Comparison of ENCODE assay signal across 11 cellular contexts in the genomic region with DNA sequence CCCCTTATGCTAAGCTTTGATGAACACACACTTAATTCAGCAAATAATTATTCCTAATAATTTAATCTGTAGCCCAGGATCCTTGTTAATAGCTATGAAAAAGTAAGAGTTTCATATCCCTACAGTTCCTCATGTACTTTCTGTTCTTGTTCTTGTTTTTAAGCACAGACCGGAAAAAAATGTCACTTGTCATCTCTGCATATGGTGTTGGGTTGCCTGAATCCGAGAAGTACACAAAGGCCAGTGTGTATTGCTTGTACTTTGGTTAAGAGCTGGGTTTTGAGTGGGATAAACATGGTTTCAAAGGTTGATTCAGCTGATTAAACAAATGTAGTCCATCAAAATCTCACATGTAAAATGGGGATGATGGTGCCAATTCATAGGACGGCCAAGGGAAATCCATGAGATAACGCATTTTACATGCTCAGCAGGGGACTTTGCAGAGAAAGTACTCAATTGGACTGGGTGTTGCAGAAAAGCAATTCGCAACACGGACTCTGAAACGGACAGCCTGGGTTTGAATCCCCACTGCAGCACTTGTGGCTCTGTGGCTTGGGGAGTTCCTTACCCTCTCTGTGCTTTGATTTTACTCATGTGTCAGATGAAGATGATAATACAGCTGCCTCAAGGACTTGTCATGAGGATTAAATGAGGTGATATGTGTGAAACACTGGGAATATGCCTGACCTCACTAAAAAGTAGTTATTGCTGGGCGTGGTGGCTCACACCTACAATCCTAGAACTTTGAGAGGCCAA.
DNase-seq lines count a peak whose midpoint lies in the region; ATAC-seq and TF ChIP-seq lines count a peak whose summit lies in the region.
"Had no signal": no experiment of that assay in that cellular context is flagged by ENCODE, and none has a peak within 500 bp of the region (broad histone marks: within the 10 kb centered on the region; RNA-seq: fewer than 3 reads in every experiment).

No MANE protein-coding gene starts in this region.

- peak in 1 of 4 donors; percentile 5 for TF ChIP-seq POLR2A in upper lobe of left lung (IDR thresholded peaks at IDR 0.05)

- DNase-seq in SHP77 (lab: John Stamatoyannopoulos, UW) (peak; percentile 2 to 4), SHP77 treated with DMSO at 0.1 percent for 48 hours (lab: John Stamatoyannopoulos, UW) (no peak), medulla oblongata (ENCODE audit: extremely low spot score) (peak; percentile 71), upper lobe of left lung (no peak), dedifferentiated amniotic fluid mesenchymal stem cell (ENCODE audit: extremely low spot score) (no peak), AG20443 (ENCODE audit: low spot score) (no peak), MM.1S (no peak)
- DNase-seq: activated CD4-positive, alpha-beta T cell treated with anti-CD3 and anti-CD28 coated beads for 4 hours; NCI-H187 had no signal

- no peaks in the 10 kb centered on the region for H4K20me1 ChIP-seq in OCI-LY3 (ENCODE audit: insufficient read depth, low read length)
- H4K20me1 ChIP-seq in MM.1S (ENCODE audit: insufficient read depth, low read length) = no peaks in the 10 kb centered on the region

- H3K4me3 ChIP-seq in OCI-LY3 (ENCODE audit: low read length) = peak overlapping the region; percentile 40
- no peak overlapping the region for H3K4me3 ChIP-seq in upper lobe of left lung
- no peak overlapping the region for H3K4me3 ChIP-seq in MM.1S (ENCODE audit: low read length)
- H3K4me3 ChIP-seq: gastroesophageal sphincter had no signal

- H3K9ac ChIP-seq in OCI-LY3 (ENCODE audit: low read length) (peak overlapping the region; percentile 42; the same call in 1 of the 2 replicates), MM.1S (ENCODE audit: low read length) (no peak overlapping the region)

- ATAC-seq in upper lobe of left lung (ENCODE audit: low FRiP score in 2 of 2) = peak in 1 of 2 donors; percentile 54
- ATAC-seq: gastroesophageal sphincter had no signal

- no peak overlapping the region for H2AFZ ChIP-seq in OCI-LY3 (ENCODE audit: low read depth, low read length)
- no peak overlapping the region for H2AFZ ChIP-seq in MM.1S (ENCODE audit: low read length)

- WGBS in upper lobe of left lung, 2 donors = 73 to 75% methylated on average over 8 of the region's 8 CpGs

- no peaks in the 10 kb centered on the region for H3K9me3 ChIP-seq in OCI-LY3 (ENCODE audit: insufficient read depth, low read length)
- H3K9me3 ChIP-seq in upper lobe of left lung = no peaks in the 10 kb centered on the region
- H3K9me3 ChIP-seq in MM.1S (replicated peaks; ENCODE audit: insufficient read depth, low read length) = no peaks in the 10 kb centered on the region
- H3K9me3 ChIP-seq: gastroesophageal sphincter had no signal

- TF ChIP-seq EP300 in upper lobe of left lung (IDR thresholded peaks at IDR 0.05) = no peak

- no peaks in the 10 kb centered on the region for H3K36me3 ChIP-seq in OCI-LY3 (replicated peaks; ENCODE audit: low read depth, low read length)
- no peaks in the 10 kb centered on the region for H3K36me3 ChIP-seq in upper lobe of left lung
- no peaks in the 10 kb centered on the region for H3K36me3 ChIP-seq in MM.1S (replicated peaks; ENCODE audit: insufficient read depth, low read length)
- H3K36me3 ChIP-seq: gastroesophageal sphincter had no signal

- no peak for TF ChIP-seq CTCF in OCI-LY3 (IDR thresholded peaks at IDR 0.05; ENCODE audit: low read depth, low read length)
- TF ChIP-seq CTCF in upper lobe of left lung (IDR thresholded peaks at IDR 0.05) = no peak
- TF ChIP-seq CTCF in MM.1S (IDR thresholded peaks at IDR 0.05; ENCODE audit: low read length) = no peak

- H3K27me3 ChIP-seq in OCI-LY3 (ENCODE audit: low read depth, low read length) (no peaks in the 10 kb centered on the region), upper lobe of left lung (no peaks in the 10 kb centered on the region), MM.1S (replicated peaks; ENCODE audit: insufficient read depth, low read length) (no peaks in the 10 kb centered on the region)
- H3K27me3 ChIP-seq: gastroesophageal sphincter had no signal

- peaks cover 14% of the 10 kb centered on the region for H3F3A ChIP-seq in MM.1S (ENCODE audit: insufficient read depth, low read length)

- H3K4me2 ChIP-seq in OCI-LY3 (ENCODE audit: low read length) (peak overlapping the region; percentile 72), MM.1S (ENCODE audit: low read depth, low read length) (no peak overlapping the region)

- H3K4me1 ChIP-seq in OCI-LY3 (ENCODE audit: low read length) (peaks cover 53% of the 10 kb centered on the region), upper lobe of left lung (peaks cover 3 to 41% (median 21%) of the 10 kb centered on the region in 4 donors), MM.1S (ENCODE audit: low read length) (peaks cover 15% of the 10 kb centered on the region)

- peak overlapping the region; percentile 63 for H3K27ac ChIP-seq in OCI-LY3 (ENCODE audit: low read length)
- peak overlapping the region; percentile 45 to 75 (median 63) for H3K27ac ChIP-seq in upper lobe of left lung
- H3K27ac ChIP-seq in MM.1S (ENCODE audit: low read length) = no peak overlapping the region

- H3K79me2 ChIP-seq in OCI-LY3 (ENCODE audit: low read length) (no peaks in the 10 kb centered on the region), MM.1S (ENCODE audit: low read length) (no peaks in the 10 kb centered on the region)

- H3K9me2 ChIP-seq in MM.1S (replicated peaks; ENCODE audit: insufficient read depth, low read length) = no peaks in the 10 kb centered on the region

Comparison
In these comparisons a context has a peak if more than half of its experiments do, and no peak if none do; other contexts are left out.
1. DNase-seq: peak in SHP77 (2 of 2) and medulla oblongata (single experiment); none in SHP77 treated with DMSO at 0.1 percent for 48 hours (single experiment), upper lobe of left lung (0 of 2), dedifferentiated amniotic fluid mesenchymal stem cell (single experiment), AG20443 (single experiment) and MM.1S (single experiment).